10 cellular contexts compared by ENCODE assay signal in genomic region chr17:42548993-42549755, GRCh38. TPM values are rescaled to one million over a fixed set of nuclear protein-coding genes. Genes with fewer than 3 reads are reported as not detected.
A peak's percentile ranks its signal among the peaks of the same experiment; 100 is the strongest.
DNase-seq lines count a peak whose midpoint lies in the region; ATAC-seq, FAIRE-seq and TF ChIP-seq lines count a peak whose summit lies in the region.
"Had no signal": no experiment of that assay in that cellular context is flagged by ENCODE, and none has a peak within 500 bp of the region (broad histone marks: within the 10 kb centered on the region; RNA-seq: fewer than 3 reads in every experiment).

No MANE protein-coding gene starts in this region.

- H3K27me3 ChIP-seq in DOHH2 (ENCODE audit: control insufficient read depth, low read length) (no peaks in the 10 kb centered on the region), HUES64 (ENCODE audit: insufficient read depth, low read length) (no peaks in the 10 kb centered on the region), GM12878 (replicated peaks in 1 of 2; ENCODE audit: control insufficient read depth in 2 of 2, insufficient read depth in 2 of 2, low read length in 1 of 2) (no peaks in the 10 kb centered on the region)

- RAD21 ChIA-PET in GM12878 (lab: Charles Lee; ENCODE audit: unreplicated experiment) = interaction anchor here (1.3 to 2.0 kb wide), 5 partner anchors 12 to 449 kb away, joined by 3 to 11 read pairs (median 6); partner anchors contain the start of genes PLEKHH3, PSMC3IP and RPL27

- no peak for TF ChIP-seq CTCF in DOHH2 (IDR thresholded peaks at IDR 0.05; ENCODE audit: low read depth, low read length, poor library complexity, severe bottlenecking)
- TF ChIP-seq CTCF in GM12878 (IDR thresholded peaks at IDR 0.05 in 2 of 3, conservative IDR thresholded peaks at IDR 0.05 in 1 of 3; ENCODE audit: control insufficient read depth in 2 of 3, extremely low read depth in 1 of 3, insufficient read depth in 1 of 3, low read depth in 3 of 3, low read length in 3 of 3) = no peak
- no peak for TF ChIP-seq CTCF in nephron (IDR thresholded peaks at IDR 0.05; ENCODE audit: unreplicated experiment in 3 of 3)

- WGBS in HUES64 = 83% methylated on average over 13 of the region's 14 CpGs
- WGBS in GM12878 (ENCODE audit: insufficient coverage, insufficient replicate concordance, low lambda C conversion rate, missing lambda C conversion rate) = 59% methylated on average over 14 of the region's 14 CpGs

- H3K27ac ChIP-seq in DOHH2 (ENCODE audit: low read depth, low read length) = no peak overlapping the region
- no peak overlapping the region for H3K27ac ChIP-seq in HUES64 (ENCODE audit: low read depth, low read length)
- no peak overlapping the region for H3K27ac ChIP-seq in GM12878 (ENCODE audit: control insufficient read depth, insufficient read depth)
- H3K27ac ChIP-seq: coronary artery had no signal

- SMC1A ChIA-PET in GM12878 (lab: Charles Lee; ENCODE audit: uncharacterized antibody, unreplicated experiment) = interaction anchor here (0.7 to 2.0 kb wide), 7 partner anchors 11 to 214 kb away, joined by 3 to 11 read pairs (median 4); partner anchors contain the start of gene NAGLU

- TF ChIP-seq RAD21 in GM12878 (IDR thresholded peaks at IDR 0.05; ENCODE audit: insufficient read depth, low read depth, low read length) = no peak

- no peak for TF ChIP-seq POLR2A in GM12878 (IDR thresholded peaks at IDR 0.05; ENCODE audit: low read depth, low read length)

- peak overlapping the region; percentile 68 to 70 (median 69) for H3K4me3 Mint-ChIP-seq in nephron

- peaks cover 3% of the 10 kb centered on the region for H3K36me3 Mint-ChIP-seq in nephron (ENCODE audit: low read depth)

- H2AFZ ChIP-seq in GM12878 (ENCODE audit: control insufficient read depth, low read depth, low read length) = no peak overlapping the region; the same call in 1 of the 2 replicates

- H3K79me2 ChIP-seq in DOHH2 (ENCODE audit: control insufficient read depth, low read length) = peaks cover 9% of the 10 kb centered on the region
- peaks cover 5% of the 10 kb centered on the region for H3K79me2 ChIP-seq in GM12878 (ENCODE audit: control insufficient read depth, insufficient read depth, low read length)

- TF ChIP-seq EP300 in GM12878 (IDR thresholded peaks at IDR 0.05; ENCODE audit: borderline replicate concordance in 1 of 2, control insufficient read depth in 1 of 2, low read depth in 2 of 2, low read length in 2 of 2) = no peak

- ATAC-seq in GM12878 = peak; percentile 2; the same call in 1 of the 3 replicates
- ATAC-seq in HG02970 (IDR thresholded peaks at IDR 0.05; ENCODE audit: low FRiP score, unreplicated experiment) = no peak

- no peaks in the 10 kb centered on the region for H4K20me1 ChIP-seq in DOHH2 (ENCODE audit: control insufficient read depth, insufficient read depth, low read depth, low read length)
- H4K20me1 ChIP-seq in GM12878 (ENCODE audit: control insufficient read depth, insufficient read depth) = no peaks in the 10 kb centered on the region

- FAIRE-seq in GM12878 (lab: Jason Lieb, UNC) (no peak), GM19239 (lab: Jason Lieb, UNC) (no peak)

- H3K9ac ChIP-seq in HUES64 (ENCODE audit: low read depth, low read length) (no peak overlapping the region), GM12878 (ENCODE audit: control insufficient read depth, insufficient read depth, low read length) (peak overlapping the region; percentile 56; the same call in 1 of the 2 replicates)

- H3K9me3 ChIP-seq in DOHH2 (ENCODE audit: control insufficient read depth, insufficient read depth, low read length) (no peaks in the 10 kb centered on the region), HUES64 (ENCODE audit: insufficient read depth, low read depth, low read length) (no peaks in the 10 kb centered on the region), GM12878 (replicated peaks; ENCODE audit: control insufficient read depth, insufficient read depth, low read length) (no peaks in the 10 kb centered on the region)

- H3K27me3 Mint-ChIP-seq in nephron (ENCODE audit: low read depth) = peaks cover 13% of the 10 kb centered on the region

- peaks cover 20% of the 10 kb centered on the region for H3K4me1 ChIP-seq in DOHH2 (ENCODE audit: control insufficient read depth, low read length)
- no peaks in the 10 kb centered on the region for H3K4me1 ChIP-seq in HUES64 (ENCODE audit: insufficient read depth, low read length)
- H3K4me1 ChIP-seq in GM12878 (ENCODE audit: control insufficient read depth, insufficient read depth, low read length) = peaks cover 11% of the 10 kb centered on the region

- intact Hi-C loops in GM12878 (cut with micrococcal nuclease; ENCODE audit: unreplicated experiment) = loop anchor here (5.0 kb wide), 1 partner anchor 213 kb away; the partner anchor contains the start of gene RAMP2

- no peaks in the 10 kb centered on the region for H3F3A ChIP-seq in DOHH2 (ENCODE audit: control insufficient read depth, insufficient read depth)

- no peaks in the 10 kb centered on the region for H3K9me3 Mint-ChIP-seq in nephron

- H3K9me2 ChIP-seq in DOHH2 (replicated peaks; ENCODE audit: control insufficient read depth, low read length) = no peaks in the 10 kb centered on the region

- H3K4me1 Mint-ChIP-seq in nephron = peaks cover 9% of the 10 kb centered on the region

- H3K4me2 ChIP-seq in DOHH2 (ENCODE audit: low read length) (peak overlapping the region; percentile 79), GM12878 (ENCODE audit: control insufficient read depth, insufficient read depth) (peak overlapping the region; percentile 92)

- H3K36me3 ChIP-seq in DOHH2 (ENCODE audit: control insufficient read depth, low read length) (no peaks in the 10 kb centered on the region; the same call in 1 of the 2 replicates), HUES64 (ENCODE audit: insufficient read depth, low read length) (0 out of 2 replicates have a peak, but pooled peaks cover 2% of the 10 kb centered on the region), GM12878 (ENCODE audit: control insufficient read depth in 2 of 2, insufficient read depth in 2 of 2, low read length in 1 of 2) (no peaks in the 10 kb centered on the region; a peak in 1 of 4 replicates)

- in situ Hi-C loops in GM12878 (cut with MboI) = no loop called here

- H3K4me3 ChIP-seq in DOHH2 (ENCODE audit: low read length) (peak overlapping the region; percentile 71), HUES64 (ENCODE audit: low read length) (peak overlapping the region; percentile 59), GM12878 (peak overlapping the region; percentile 58)

- POLR2A ChIA-PET in GM12878 (lab: Charles Lee) = interaction anchor here (1.0 to 1.6 kb wide), 6 partner anchors 13 to 106 kb away, joined by 3 to 11 read pairs (median 4); partner anchors contain the start of genes NAGLU, PSMC3IP and TUBG1

- CTCF ChIA-PET in GM12878 (lab: Yijun Ruan, JAX) = interaction anchor here (1.1 to 3.0 kb wide), 15 partner anchors 9 to 276 kb away, joined by 3 to 21 read pairs (median 5); partner anchors contain the start of genes MLX, NAGLU, PLEKHH3 and PSMC3IP

- BruUV-seq in GM12878 (replicated peaks; lab: Mats Ljungman, UMichigan) = no TSS peak

- DNase-seq in GM12878 (ENCODE audit: low read depth, low spot score) (no peak), kidney glomerular epithelial cell (lab: John Stamatoyannopoulos, UW) (no peak), GM19239 (ENCODE audit: insufficient read length, low spot score) (no peak)
- DNase-seq: activated effector memory CD4-positive, alpha-beta T cell treated with Interleukin-2 at 50 U/mL for 16 hours; DND-41 had no signal

- H3K27ac Mint-ChIP-seq in nephron = no peak overlapping the region

RNA-seq across cellular contexts. Expression of gene HSD17B1, which starts 3.5 kb away (rescaled TPM):
- polyA plus RNA-seq in HUES64 (2013, experiment 1 of 2) = 0.55 TPM
- 0.63 TPM for polyA plus RNA-seq in HUES64 (2013, experiment 2 of 2)
- total RNA-seq in GM12878 (2013; cell fraction: nucleolus; rRNA removed) = 1.6 and 2.3 TPM in 2 replicates
- total RNA-seq in GM12878 (2014; rRNA removed) = 0.44 and 1.1 TPM in 2 replicates
- 0.14 and 0.36 TPM in 2 replicates for total RNA-seq in GM12878 (2014; rRNA removed; fragmentation: Illumina TruSeq; extraction: Trizol)
- 0.61 and 0.67 TPM in 2 replicates for total RNA-seq in GM12878 (2021)
- 0.63 TPM for polyA plus RNA-seq in GM12878 (2011; ENCODE audit: low read depth)
- polyA plus RNA-seq in GM12878 (2011; rRNA removed) = 0.19 and 0.29 TPM in 2 replicates
- polyA plus RNA-seq in GM12878 (2011; cell fraction: cytosol; rRNA removed) = 0.39 and 0.65 TPM in 2 replicates
- 0.86 and 0.99 TPM in 2 replicates for polyA plus RNA-seq in GM12878 (2011; cell fraction: nucleus; rRNA removed)
- 0.53 and 0.89 TPM in 2 replicates for polyA plus RNA-seq in GM12878 (2012)
- 0.06 and 0.15 TPM in 2 replicates for polyA plus RNA-seq in GM12878 (2014; fragmentation: Illumina TruSeq; extraction: Trizol)
- polyA plus RNA-seq in GM12878 (2014; fragmentation: Nextera tagmentation; extraction: Ambion mirVana) = under 1 TPM; 0.21 to 0.26 TPM
- polyA plus RNA-seq in GM12878 (2014; rRNA removed) = 0.22 and 0.47 TPM in 2 replicates
- polyA plus RNA-seq in GM12878 (2016; fragmentation: Nextera tagmentation; extraction: Ambion mirVana) = 1 to 10 TPM in 1 of 2 experiments, under 1 TPM in 1; 0.73 to 1.1 TPM
- 0.15 and 0.72 TPM in 2 replicates for polyA minus RNA-seq in GM12878 (2011; rRNA and poly(A)+ RNA removed)
- not detected in 2 replicates for polyA minus RNA-seq in GM12878 (2011; cell fraction: cytosol; rRNA and poly(A)+ RNA removed)
- polyA minus RNA-seq in GM12878 (2011; cell fraction: nucleus; rRNA and poly(A)+ RNA removed) = 0.60 and 1.7 TPM in 2 replicates

RNA-seq across cellular contexts. Expression of gene COASY, which starts 12.8 kb away (rescaled TPM):
- polyA plus RNA-seq in HUES64 (2013, experiment 1 of 2) = 54.2 TPM
- 54.0 TPM for polyA plus RNA-seq in HUES64 (2013, experiment 2 of 2)
- total RNA-seq in GM12878 (2013; cell fraction: nucleolus; rRNA removed) = 25.0 and 29.9 TPM in 2 replicates
- 27.8 and 31.3 TPM in 2 replicates for total RNA-seq in GM12878 (2014; rRNA removed)
- total RNA-seq in GM12878 (2014; rRNA removed; fragmentation: Illumina TruSeq; extraction: Trizol) = 18.6 TPM in 2 replicates
- 81.9 and 88.5 TPM in 2 replicates for total RNA-seq in GM12878 (2021)
- polyA plus RNA-seq in GM12878 (2011; ENCODE audit: low read depth) = 32.2 TPM
- polyA plus RNA-seq in GM12878 (2011; rRNA removed) = 19.9 and 33.1 TPM in 2 replicates
- 43.3 and 50.8 TPM in 2 replicates for polyA plus RNA-seq in GM12878 (2011; cell fraction: cytosol; rRNA removed)
- 260 and 275 TPM in 2 replicates for polyA plus RNA-seq in GM12878 (2011; cell fraction: nucleus; rRNA removed)
- 64.1 and 86.9 TPM in 2 replicates for polyA plus RNA-seq in GM12878 (2012)
- 28.0 and 38.1 TPM in 2 replicates for polyA plus RNA-seq in GM12878 (2014; fragmentation: Illumina TruSeq; extraction: Trizol)
- 10 to 100 TPM; 39.8 to 46.6 TPM for polyA plus RNA-seq in GM12878 (2014; fragmentation: Nextera tagmentation; extraction: Ambion mirVana)
- polyA plus RNA-seq in GM12878 (2014; rRNA removed) = 52.5 and 57.8 TPM in 2 replicates
- polyA plus RNA-seq in GM12878 (2016; fragmentation: Nextera tagmentation; extraction: Ambion mirVana) = 10 to 100 TPM; 88.1 to 93.9 TPM
- 21.3 and 34.8 TPM in 2 replicates for polyA minus RNA-seq in GM12878 (2011; rRNA and poly(A)+ RNA removed)
- polyA minus RNA-seq in GM12878 (2011; cell fraction: cytosol; rRNA and poly(A)+ RNA removed) = 23.2 and 23.4 TPM in 2 replicates
- 28.2 and 43.9 TPM in 2 replicates for polyA minus RNA-seq in GM12878 (2011; cell fraction: nucleus; rRNA and poly(A)+ RNA removed)

RNA-seq across cellular contexts. Expression of gene NAGLU, which starts 13.1 kb away (rescaled TPM):
- polyA plus RNA-seq in HUES64 (2013, experiment 1 of 2) = 13.7 TPM
- 12.4 TPM for polyA plus RNA-seq in HUES64 (2013, experiment 2 of 2)
- total RNA-seq in GM12878 (2013; cell fraction: nucleolus; rRNA removed) = 41.7 and 43.3 TPM in 2 replicates
- total RNA-seq in GM12878 (2014; rRNA removed) = 19.0 and 23.1 TPM in 2 replicates
- total RNA-seq in GM12878 (2014; rRNA removed; fragmentation: Illumina TruSeq; extraction: Trizol) = 8.2 and 8.5 TPM in 2 replicates
- 25.8 and 27.4 TPM in 2 replicates for total RNA-seq in GM12878 (2021)
- 5.0 TPM for polyA plus RNA-seq in GM12878 (2011; ENCODE audit: low read depth)
- polyA plus RNA-seq in GM12878 (2011; rRNA removed) = 4.6 and 9.3 TPM in 2 replicates
- 13.1 and 20.9 TPM in 2 replicates for polyA plus RNA-seq in GM12878 (2011; cell fraction: cytosol; rRNA removed)
- polyA plus RNA-seq in GM12878 (2011; cell fraction: nucleus; rRNA removed) = 56.0 and 60.4 TPM in 2 replicates
- polyA plus RNA-seq in GM12878 (2012) = 13.8 and 15.5 TPM in 2 replicates
- polyA plus RNA-seq in GM12878 (2014; fragmentation: Illumina TruSeq; extraction: Trizol) = 2.4 and 6.8 TPM in 2 replicates
- under 1 TPM; 0.23 to 0.69 TPM for polyA plus RNA-seq in GM12878 (2014; fragmentation: Nextera tagmentation; extraction: Ambion mirVana)
- 27.5 and 34.8 TPM in 2 replicates for polyA plus RNA-seq in GM12878 (2014; rRNA removed)
- polyA plus RNA-seq in GM12878 (2016; fragmentation: Nextera tagmentation; extraction: Ambion mirVana) = 10 to 100 TPM in 1 of 2 experiments, 1 to 10 TPM in 1; 2.9 to 19.6 TPM
- polyA minus RNA-seq in GM12878 (2011; rRNA and poly(A)+ RNA removed) = 7.9 and 20.1 TPM in 2 replicates
- polyA minus RNA-seq in GM12878 (2011; cell fraction: cytosol; rRNA and poly(A)+ RNA removed) = 8.2 and 11.0 TPM in 2 replicates
- 23.8 and 27.5 TPM in 2 replicates for polyA minus RNA-seq in GM12878 (2011; cell fraction: nucleus; rRNA and poly(A)+ RNA removed)

RNA-seq across cellular contexts. Expression of gene MLX, which starts 17.7 kb away (rescaled TPM):
- polyA plus RNA-seq in HUES64 (2013, experiment 1 of 2) = 31.6 TPM
- polyA plus RNA-seq in HUES64 (2013, experiment 2 of 2) = 31.6 TPM
- 60.5 and 62.5 TPM in 2 replicates for total RNA-seq in GM12878 (2013; cell fraction: nucleolus; rRNA removed)
- total RNA-seq in GM12878 (2014; rRNA removed) (37.1 and 39.5 TPM in 2 replicates), GM12878 (2014; rRNA removed; fragmentation: Illumina TruSeq; extraction: Trizol) (34.1 and 34.4 TPM in 2 replicates), GM12878 (2021) (38.3 and 41.5 TPM in 2 replicates)
- polyA plus RNA-seq in GM12878 (2011; ENCODE audit: low read depth) = 23.2 TPM
- polyA plus RNA-seq in GM12878 (2011; rRNA removed) (41.2 and 48.9 TPM in 2 replicates), GM12878 (2014; fragmentation: Illumina TruSeq; extraction: Trizol) (59.2 and 61.1 TPM in 2 replicates), GM12878 (2014; fragmentation: Nextera tagmentation; extraction: Ambion mirVana) (10 to 100 TPM; 38.3 to 49.1 TPM), GM12878 (2014; rRNA removed) (65.0 and 66.1 TPM in 2 replicates), GM12878 (2016; fragmentation: Nextera tagmentation; extraction: Ambion mirVana) (10 to 100 TPM; 40.6 to 47.4 TPM)
- polyA plus RNA-seq in GM12878 (2011; cell fraction: cytosol; rRNA removed) = 46.2 and 53.0 TPM in 2 replicates
- 103 and 133 TPM in 2 replicates for polyA plus RNA-seq in GM12878 (2011; cell fraction: nucleus; rRNA removed)
- polyA plus RNA-seq in GM12878 (2012) = 30.5 and 32.5 TPM in 2 replicates
- 65.2 and 81.9 TPM in 2 replicates for polyA minus RNA-seq in GM12878 (2011; rRNA and poly(A)+ RNA removed)
- 16.7 and 28.9 TPM in 2 replicates for polyA minus RNA-seq in GM12878 (2011; cell fraction: cytosol; rRNA and poly(A)+ RNA removed)
- polyA minus RNA-seq in GM12878 (2011; cell fraction: nucleus; rRNA and poly(A)+ RNA removed) = 34.8 and 58.3 TPM in 2 replicates

RNA-seq across cellular contexts. Expression of gene PSMC3IP, which starts 28.4 kb away (rescaled TPM):
- 24.7 TPM for polyA plus RNA-seq in HUES64 (2013, experiment 1 of 2)
- polyA plus RNA-seq in HUES64 (2013, experiment 2 of 2) = 22.4 TPM
- 9.0 and 9.9 TPM in 2 replicates for total RNA-seq in GM12878 (2013; cell fraction: nucleolus; rRNA removed)
- 17.4 and 18.7 TPM in 2 replicates for total RNA-seq in GM12878 (2014; rRNA removed)
- total RNA-seq in GM12878 (2014; rRNA removed; fragmentation: Illumina TruSeq; extraction: Trizol) = 12.0 and 12.1 TPM in 2 replicates
- 14.7 and 18.0 TPM in 2 replicates for total RNA-seq in GM12878 (2021)
- polyA plus RNA-seq in GM12878 (2011; ENCODE audit: low read depth) = 9.6 TPM
- 13.5 and 15.0 TPM in 2 replicates for polyA plus RNA-seq in GM12878 (2011; rRNA removed)
- 7.3 and 9.3 TPM in 2 replicates for polyA plus RNA-seq in GM12878 (2011; cell fraction: cytosol; rRNA removed)
- 29.3 and 29.5 TPM in 2 replicates for polyA plus RNA-seq in GM12878 (2011; cell fraction: nucleus; rRNA removed)
- polyA plus RNA-seq in GM12878 (2012) = 8.4 and 13.5 TPM in 2 replicates
- 25.9 and 28.5 TPM in 2 replicates for polyA plus RNA-seq in GM12878 (2014; fragmentation: Illumina TruSeq; extraction: Trizol)
- polyA plus RNA-seq in GM12878 (2014; fragmentation: Nextera tagmentation; extraction: Ambion mirVana) = 1 to 10 TPM; 6.8 to 7.1 TPM
- polyA plus RNA-seq in GM12878 (2014; rRNA removed) = 24.8 and 26.8 TPM in 2 replicates
- 10 to 100 TPM; 33.1 to 34.5 TPM for polyA plus RNA-seq in GM12878 (2016; fragmentation: Nextera tagmentation; extraction: Ambion mirVana)
- 10.9 and 11.5 TPM in 2 replicates for polyA minus RNA-seq in GM12878 (2011; rRNA and poly(A)+ RNA removed)
- 3.3 and 4.7 TPM in 2 replicates for polyA minus RNA-seq in GM12878 (2011; cell fraction: cytosol; rRNA and poly(A)+ RNA removed)
- 10.9 and 16.8 TPM in 2 replicates for polyA minus RNA-seq in GM12878 (2011; cell fraction: nucleus; rRNA and poly(A)+ RNA removed)
